Comparison of ENCODE assay signal across 2 cellular contexts in the genomic region with DNA sequence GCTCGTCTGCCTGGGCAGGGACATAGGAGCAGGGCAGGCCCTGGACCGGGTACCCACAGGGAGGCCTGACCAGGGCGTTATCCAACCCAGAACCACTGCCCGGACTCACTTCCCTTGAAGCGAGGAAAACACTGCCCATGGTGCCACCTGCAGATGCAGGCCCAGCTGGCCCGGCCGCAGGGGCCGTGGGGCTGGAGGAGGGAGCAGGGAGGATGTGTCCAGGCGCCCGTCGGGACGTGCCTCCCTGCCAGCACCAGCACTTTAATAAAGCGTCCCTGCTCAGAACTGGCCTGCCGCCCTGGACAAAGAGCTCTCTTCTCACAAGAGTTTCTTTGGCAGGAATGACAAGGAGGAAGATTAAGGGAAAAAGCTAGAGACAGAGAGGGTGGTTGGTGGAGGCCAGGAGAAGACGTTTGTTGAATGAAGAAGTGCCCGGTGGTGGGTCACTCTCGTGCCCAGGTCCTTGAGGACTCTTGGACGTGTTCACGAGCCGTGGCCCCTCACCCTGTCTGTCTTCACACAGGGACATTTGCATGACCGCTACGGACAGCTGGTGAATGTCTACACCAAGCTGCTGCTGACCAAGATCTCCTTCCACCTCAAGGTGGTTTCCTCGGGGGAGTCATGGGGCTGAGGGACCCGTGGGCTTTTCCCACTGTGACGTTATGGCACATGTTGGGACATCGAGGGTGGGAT.
TF ChIP-seq lines count a peak whose summit lies in the region.

No MANE protein-coding gene starts in this region.

TF ChIP-seq in WTC11, 78 proteins besides CTCF, POLR2A, EP300 and RAD21 (continued from another document):
- TF ChIP-seq, protein P1, sequence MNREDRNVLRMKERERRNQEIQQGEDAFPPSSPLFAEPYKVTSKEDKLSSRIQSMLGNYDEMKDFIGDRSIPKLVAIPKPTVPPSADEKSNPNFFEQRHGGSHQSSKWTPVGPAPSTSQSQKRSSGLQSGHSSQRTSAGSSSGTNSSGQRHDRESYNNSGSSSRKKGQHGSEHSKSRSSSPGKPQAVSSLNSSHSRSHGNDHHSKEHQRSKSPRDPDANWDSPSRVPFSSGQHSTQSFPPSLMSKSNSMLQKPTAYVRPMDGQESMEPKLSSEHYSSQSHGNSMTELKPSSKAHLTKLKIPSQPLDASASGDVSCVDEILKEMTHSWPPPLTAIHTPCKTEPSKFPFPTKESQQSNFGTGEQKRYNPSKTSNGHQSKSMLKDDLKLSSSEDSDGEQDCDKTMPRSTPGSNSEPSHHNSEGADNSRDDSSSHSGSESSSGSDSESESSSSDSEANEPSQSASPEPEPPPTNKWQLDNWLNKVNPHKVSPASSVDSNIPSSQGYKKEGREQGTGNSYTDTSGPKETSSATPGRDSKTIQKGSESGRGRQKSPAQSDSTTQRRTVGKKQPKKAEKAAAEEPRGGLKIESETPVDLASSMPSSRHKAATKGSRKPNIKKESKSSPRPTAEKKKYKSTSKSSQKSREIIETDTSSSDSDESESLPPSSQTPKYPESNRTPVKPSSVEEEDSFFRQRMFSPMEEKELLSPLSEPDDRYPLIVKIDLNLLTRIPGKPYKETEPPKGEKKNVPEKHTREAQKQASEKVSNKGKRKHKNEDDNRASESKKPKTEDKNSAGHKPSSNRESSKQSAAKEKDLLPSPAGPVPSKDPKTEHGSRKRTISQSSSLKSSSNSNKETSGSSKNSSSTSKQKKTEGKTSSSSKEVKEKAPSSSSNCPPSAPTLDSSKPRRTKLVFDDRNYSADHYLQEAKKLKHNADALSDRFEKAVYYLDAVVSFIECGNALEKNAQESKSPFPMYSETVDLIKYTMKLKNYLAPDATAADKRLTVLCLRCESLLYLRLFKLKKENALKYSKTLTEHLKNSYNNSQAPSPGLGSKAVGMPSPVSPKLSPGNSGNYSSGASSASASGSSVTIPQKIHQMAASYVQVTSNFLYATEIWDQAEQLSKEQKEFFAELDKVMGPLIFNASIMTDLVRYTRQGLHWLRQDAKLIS (CRISPR knock-in tag; IDR thresholded peaks at IDR 0.05; ENCODE audit: borderline replicate concordance): no peak
- TF ChIP-seq, protein P2, sequence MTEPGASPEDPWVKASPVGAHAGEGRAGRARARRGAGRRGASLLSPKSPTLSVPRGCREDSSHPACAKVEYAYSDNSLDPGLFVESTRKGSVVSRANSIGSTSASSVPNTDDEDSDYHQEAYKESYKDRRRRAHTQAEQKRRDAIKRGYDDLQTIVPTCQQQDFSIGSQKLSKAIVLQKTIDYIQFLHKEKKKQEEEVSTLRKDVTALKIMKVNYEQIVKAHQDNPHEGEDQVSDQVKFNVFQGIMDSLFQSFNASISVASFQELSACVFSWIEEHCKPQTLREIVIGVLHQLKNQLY (CRISPR knock-in tag; IDR thresholded peaks at IDR 0.05): no peak
- TF ChIP-seq ZNF317 (CRISPR knock-in tag; IDR thresholded peaks at IDR 0.05; ENCODE audit: borderline replicate concordance, low read depth): no peak
- no peak for TF ChIP-seq FOXK1 (CRISPR knock-in tag; IDR thresholded peaks at IDR 0.05)
- TF ChIP-seq ELF4 (CRISPR knock-in tag; IDR thresholded peaks at IDR 0.05; ENCODE audit: low read depth): no peak
- TF ChIP-seq, protein P3, sequence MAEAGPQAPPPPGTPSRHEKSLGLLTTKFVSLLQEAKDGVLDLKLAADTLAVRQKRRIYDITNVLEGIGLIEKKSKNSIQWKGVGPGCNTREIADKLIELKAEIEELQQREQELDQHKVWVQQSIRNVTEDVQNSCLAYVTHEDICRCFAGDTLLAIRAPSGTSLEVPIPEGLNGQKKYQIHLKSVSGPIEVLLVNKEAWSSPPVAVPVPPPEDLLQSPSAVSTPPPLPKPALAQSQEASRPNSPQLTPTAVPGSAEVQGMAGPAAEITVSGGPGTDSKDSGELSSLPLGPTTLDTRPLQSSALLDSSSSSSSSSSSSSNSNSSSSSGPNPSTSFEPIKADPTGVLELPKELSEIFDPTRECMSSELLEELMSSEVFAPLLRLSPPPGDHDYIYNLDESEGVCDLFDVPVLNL (CRISPR knock-in tag; IDR thresholded peaks at IDR 0.05; ENCODE audit: borderline replicate concordance, low read depth): no peak
- TF ChIP-seq, protein P4, sequence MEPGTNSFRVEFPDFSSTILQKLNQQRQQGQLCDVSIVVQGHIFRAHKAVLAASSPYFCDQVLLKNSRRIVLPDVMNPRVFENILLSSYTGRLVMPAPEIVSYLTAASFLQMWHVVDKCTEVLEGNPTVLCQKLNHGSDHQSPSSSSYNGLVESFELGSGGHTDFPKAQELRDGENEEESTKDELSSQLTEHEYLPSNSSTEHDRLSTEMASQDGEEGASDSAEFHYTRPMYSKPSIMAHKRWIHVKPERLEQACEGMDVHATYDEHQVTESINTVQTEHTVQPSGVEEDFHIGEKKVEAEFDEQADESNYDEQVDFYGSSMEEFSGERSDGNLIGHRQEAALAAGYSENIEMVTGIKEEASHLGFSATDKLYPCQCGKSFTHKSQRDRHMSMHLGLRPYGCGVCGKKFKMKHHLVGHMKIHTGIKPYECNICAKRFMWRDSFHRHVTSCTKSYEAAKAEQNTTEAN (CRISPR knock-in tag; IDR thresholded peaks at IDR 0.05): no peak

TF ChIP-seq in GM23338, 12 proteins besides CTCF, POLR2A, EP300 and RAD21 (continued from another document):
- TF ChIP-seq, protein P5, sequence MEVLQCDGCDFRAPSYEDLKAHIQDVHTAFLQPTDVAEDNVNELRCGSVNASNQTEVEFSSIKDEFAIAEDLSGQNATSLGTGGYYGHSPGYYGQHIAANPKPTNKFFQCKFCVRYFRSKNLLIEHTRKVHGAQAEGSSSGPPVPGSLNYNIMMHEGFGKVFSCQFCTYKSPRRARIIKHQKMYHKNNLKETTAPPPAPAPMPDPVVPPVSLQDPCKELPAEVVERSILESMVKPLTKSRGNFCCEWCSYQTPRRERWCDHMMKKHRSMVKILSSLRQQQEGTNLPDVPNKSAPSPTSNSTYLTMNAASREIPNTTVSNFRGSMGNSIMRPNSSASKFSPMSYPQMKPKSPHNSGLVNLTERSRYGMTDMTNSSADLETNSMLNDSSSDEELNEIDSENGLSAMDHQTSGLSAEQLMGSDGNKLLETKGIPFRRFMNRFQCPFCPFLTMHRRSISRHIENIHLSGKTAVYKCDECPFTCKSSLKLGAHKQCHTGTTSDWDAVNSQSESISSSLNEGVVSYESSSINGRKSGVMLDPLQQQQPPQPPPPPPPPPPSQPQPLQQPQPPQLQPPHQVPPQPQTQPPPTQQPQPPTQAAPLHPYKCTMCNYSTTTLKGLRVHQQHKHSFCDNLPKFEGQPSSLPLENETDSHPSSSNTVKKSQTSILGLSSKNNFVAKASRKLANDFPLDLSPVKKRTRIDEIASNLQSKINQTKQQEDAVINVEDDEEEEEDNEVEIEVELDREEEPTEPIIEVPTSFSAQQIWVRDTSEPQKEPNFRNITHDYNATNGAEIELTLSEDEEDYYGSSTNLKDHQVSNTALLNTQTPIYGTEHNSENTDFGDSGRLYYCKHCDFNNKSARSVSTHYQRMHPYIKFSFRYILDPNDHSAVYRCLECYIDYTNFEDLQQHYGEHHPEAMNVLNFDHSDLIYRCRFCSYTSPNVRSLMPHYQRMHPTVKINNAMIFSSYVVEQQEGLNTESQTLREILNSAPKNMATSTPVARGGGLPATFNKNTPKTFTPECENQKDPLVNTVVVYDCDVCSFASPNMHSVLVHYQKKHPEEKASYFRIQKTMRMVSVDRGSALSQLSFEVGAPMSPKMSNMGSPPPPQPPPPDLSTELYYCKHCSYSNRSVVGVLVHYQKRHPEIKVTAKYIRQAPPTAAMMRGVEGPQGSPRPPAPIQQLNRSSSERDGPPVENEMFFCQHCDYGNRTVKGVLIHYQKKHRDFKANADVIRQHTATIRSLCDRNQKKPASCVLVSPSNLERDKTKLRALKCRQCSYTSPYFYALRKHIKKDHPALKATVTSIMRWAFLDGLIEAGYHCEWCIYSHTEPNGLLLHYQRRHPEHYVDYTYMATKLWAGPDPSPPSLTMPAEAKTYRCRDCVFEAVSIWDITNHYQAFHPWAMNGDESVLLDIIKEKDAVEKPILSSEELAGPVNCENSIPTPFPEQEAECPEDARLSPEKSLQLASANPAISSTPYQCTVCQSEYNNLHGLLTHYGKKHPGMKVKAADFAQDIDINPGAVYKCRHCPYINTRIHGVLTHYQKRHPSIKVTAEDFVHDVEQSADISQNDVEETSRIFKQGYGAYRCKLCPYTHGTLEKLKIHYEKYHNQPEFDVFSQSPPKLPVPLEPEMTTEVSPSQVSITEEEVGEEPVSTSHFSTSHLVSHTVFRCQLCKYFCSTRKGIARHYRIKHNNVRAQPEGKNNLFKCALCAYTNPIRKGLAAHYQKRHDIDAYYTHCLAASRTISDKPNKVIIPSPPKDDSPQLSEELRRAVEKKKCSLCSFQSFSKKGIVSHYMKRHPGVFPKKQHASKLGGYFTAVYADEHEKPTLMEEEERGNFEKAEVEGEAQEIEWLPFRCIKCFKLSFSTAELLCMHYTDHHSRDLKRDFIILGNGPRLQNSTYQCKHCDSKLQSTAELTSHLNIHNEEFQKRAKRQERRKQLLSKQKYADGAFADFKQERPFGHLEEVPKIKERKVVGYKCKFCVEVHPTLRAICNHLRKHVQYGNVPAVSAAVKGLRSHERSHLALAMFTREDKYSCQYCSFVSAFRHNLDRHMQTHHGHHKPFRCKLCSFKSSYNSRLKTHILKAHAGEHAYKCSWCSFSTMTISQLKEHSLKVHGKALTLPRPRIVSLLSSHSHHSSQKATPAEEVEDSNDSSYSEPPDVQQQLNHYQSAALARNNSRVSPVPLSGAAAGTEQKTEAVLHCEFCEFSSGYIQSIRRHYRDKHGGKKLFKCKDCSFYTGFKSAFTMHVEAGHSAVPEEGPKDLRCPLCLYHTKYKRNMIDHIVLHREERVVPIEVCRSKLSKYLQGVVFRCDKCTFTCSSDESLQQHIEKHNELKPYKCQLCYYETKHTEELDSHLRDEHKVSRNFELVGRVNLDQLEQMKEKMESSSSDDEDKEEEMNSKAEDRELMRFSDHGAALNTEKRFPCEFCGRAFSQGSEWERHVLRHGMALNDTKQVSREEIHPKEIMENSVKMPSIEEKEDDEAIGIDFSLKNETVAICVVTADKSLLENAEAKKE (CRISPR knock-in tag; IDR thresholded peaks at IDR 0.05): no peak
- TF ChIP-seq, protein P6, sequence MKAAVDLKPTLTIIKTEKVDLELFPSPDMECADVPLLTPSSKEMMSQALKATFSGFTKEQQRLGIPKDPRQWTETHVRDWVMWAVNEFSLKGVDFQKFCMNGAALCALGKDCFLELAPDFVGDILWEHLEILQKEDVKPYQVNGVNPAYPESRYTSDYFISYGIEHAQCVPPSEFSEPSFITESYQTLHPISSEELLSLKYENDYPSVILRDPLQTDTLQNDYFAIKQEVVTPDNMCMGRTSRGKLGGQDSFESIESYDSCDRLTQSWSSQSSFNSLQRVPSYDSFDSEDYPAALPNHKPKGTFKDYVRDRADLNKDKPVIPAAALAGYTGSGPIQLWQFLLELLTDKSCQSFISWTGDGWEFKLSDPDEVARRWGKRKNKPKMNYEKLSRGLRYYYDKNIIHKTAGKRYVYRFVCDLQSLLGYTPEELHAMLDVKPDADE (IDR thresholded peaks at IDR 0.05): no peak
- TF ChIP-seq, protein P7, sequence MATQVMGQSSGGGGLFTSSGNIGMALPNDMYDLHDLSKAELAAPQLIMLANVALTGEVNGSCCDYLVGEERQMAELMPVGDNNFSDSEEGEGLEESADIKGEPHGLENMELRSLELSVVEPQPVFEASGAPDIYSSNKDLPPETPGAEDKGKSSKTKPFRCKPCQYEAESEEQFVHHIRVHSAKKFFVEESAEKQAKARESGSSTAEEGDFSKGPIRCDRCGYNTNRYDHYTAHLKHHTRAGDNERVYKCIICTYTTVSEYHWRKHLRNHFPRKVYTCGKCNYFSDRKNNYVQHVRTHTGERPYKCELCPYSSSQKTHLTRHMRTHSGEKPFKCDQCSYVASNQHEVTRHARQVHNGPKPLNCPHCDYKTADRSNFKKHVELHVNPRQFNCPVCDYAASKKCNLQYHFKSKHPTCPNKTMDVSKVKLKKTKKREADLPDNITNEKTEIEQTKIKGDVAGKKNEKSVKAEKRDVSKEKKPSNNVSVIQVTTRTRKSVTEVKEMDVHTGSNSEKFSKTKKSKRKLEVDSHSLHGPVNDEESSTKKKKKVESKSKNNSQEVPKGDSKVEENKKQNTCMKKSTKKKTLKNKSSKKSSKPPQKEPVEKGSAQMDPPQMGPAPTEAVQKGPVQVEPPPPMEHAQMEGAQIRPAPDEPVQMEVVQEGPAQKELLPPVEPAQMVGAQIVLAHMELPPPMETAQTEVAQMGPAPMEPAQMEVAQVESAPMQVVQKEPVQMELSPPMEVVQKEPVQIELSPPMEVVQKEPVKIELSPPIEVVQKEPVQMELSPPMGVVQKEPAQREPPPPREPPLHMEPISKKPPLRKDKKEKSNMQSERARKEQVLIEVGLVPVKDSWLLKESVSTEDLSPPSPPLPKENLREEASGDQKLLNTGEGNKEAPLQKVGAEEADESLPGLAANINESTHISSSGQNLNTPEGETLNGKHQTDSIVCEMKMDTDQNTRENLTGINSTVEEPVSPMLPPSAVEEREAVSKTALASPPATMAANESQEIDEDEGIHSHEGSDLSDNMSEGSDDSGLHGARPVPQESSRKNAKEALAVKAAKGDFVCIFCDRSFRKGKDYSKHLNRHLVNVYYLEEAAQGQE (IDR thresholded peaks at IDR 0.05; ENCODE audit: unreplicated experiment): no peak
- TF ChIP-seq EZH2phosphoT487 (IDR thresholded peaks at IDR 0.05; ENCODE audit: unreplicated experiment): no peak
